Comparison of ENCODE assay signal across 8 cellular contexts in the genomic region with DNA sequence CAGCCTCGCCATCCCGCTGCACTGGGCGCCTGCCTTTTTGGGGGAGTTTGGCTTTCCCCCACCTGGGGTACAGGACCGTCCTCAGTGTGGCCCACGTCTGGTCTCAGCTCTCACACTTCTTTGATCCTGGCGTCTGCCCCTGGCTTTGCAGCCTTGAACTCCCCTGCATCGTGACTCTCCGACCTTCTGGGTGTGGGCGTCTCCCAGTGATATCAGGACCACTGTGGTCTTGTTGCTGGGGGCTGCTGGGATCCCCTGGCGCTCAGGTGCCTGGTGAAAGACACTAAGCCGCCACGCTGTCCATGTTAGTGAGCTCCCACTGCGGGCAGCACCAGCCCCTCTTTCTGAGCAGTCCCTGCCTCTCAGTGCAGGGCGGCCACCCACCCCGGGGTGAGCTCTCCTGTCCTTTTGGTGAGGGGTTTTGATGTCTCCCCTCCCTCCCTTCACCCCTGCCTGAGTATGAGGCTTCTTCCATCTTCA. TPM values are rescaled to one million over a fixed set of nuclear protein-coding genes. Genes with fewer than 3 reads are reported as not detected.
A peak's percentile ranks its signal among the peaks of the same experiment; 100 is the strongest.
DNase-seq lines count a peak whose midpoint lies in the region; ATAC-seq, FAIRE-seq and TF ChIP-seq lines count a peak whose summit lies in the region.

No MANE protein-coding gene starts in this region.

- CTCF ChIA-PET in GM12878 (lab: Yijun Ruan, JAX) = interaction anchor here (0.9 to 2.3 kb wide), 2 partner anchors 20 to 127 kb away, joined by 3 to 15 read pairs; a partner anchor contains a TSS

- H3K23ac ChIP-seq in mesendoderm (ENCODE audit: low read length) = peak overlapping the region; percentile 11

- H3K18ac ChIP-seq in mesendoderm (ENCODE audit: low read length) = no peak overlapping the region

- H3K79me1 ChIP-seq in mesendoderm (ENCODE audit: low read length) = peaks cover 36% of the 10 kb centered on the region

- SMC1A ChIA-PET in GM12878 (lab: Charles Lee; ENCODE audit: uncharacterized antibody, unreplicated experiment) = no interaction called here

- peaks cover 16% of the 10 kb centered on the region for H3K4me1 Mint-ChIP-seq in type B pancreatic cell (ENCODE audit: unreplicated experiment)

- H3K4ac ChIP-seq in mesendoderm (ENCODE audit: low read depth, low read length) = no peak overlapping the region

- peaks cover 5% of the 10 kb centered on the region for H3K27me3 Mint-ChIP-seq in type B pancreatic cell

- intact Hi-C loops in heart left ventricle (cut with DNase I) = no loop called here
- intact Hi-C loops in Right ventricle myocardium inferior (cut with DNase I) = no loop called here
- intact Hi-C loops in GM12878 (cut with micrococcal nuclease; ENCODE audit: unreplicated experiment) = no loop called here

- ATAC-seq in heart left ventricle (no peak), Right ventricle myocardium inferior (no peak), GM12878 (no peak), GM21619 (IDR thresholded peaks at IDR 0.05; ENCODE audit: unreplicated experiment) (no peak)

- DNase-seq in heart left ventricle = no peak
- DNase-seq in Right ventricle myocardium inferior (ENCODE audit: missing footprints) = no peak
- DNase-seq in GM12878 (ENCODE audit: low read depth, low spot score) = no peak
- peak; percentile 17 for DNase-seq in mesendoderm
- no peak for DNase-seq in type B pancreatic cell (ENCODE audit: extremely low spot score, unreplicated experiment)
- no peak for DNase-seq in GM03348 (ENCODE audit: low spot score)
- DNase-seq in DMS79 (lab: John Stamatoyannopoulos, UW) = no peak

- no peak for TF ChIP-seq RAD21 in GM12878 (IDR thresholded peaks at IDR 0.05; ENCODE audit: insufficient read depth, low read depth, low read length)

- peak overlapping the region; percentile 93 for H3K4me2 ChIP-seq in GM12878 (ENCODE audit: control insufficient read depth, insufficient read depth)
- peak overlapping the region; percentile 71 for H3K4me2 ChIP-seq in mesendoderm (ENCODE audit: low read length)

- no peak overlapping the region for H2BK15ac ChIP-seq in mesendoderm (replicated peaks; ENCODE audit: low read depth)

- no peak for TF ChIP-seq EP300 in GM12878 (IDR thresholded peaks at IDR 0.05; ENCODE audit: borderline replicate concordance in 1 of 2, control insufficient read depth in 1 of 2, low read depth in 2 of 2, low read length in 2 of 2)

- in situ Hi-C loops in GM12878 (cut with MboI) = loop anchor here (25.0 kb wide), 1 partner anchor 1523 kb away; a partner anchor contains a TSS

- H4K8ac ChIP-seq in mesendoderm (ENCODE audit: low read depth, low read length) = no peak overlapping the region

- H2BK5ac ChIP-seq in mesendoderm (ENCODE audit: low read length) = no peak overlapping the region

- no peaks in the 10 kb centered on the region for H3K9me3 Mint-ChIP-seq in type B pancreatic cell

- no peak overlapping the region for H2AFZ ChIP-seq in GM12878 (ENCODE audit: control insufficient read depth, low read depth, low read length)

- H3K27ac Mint-ChIP-seq in type B pancreatic cell = peak overlapping the region; percentile 95

- no peaks in the 10 kb centered on the region for H3K9me3 ChIP-seq in heart left ventricle
- H3K9me3 ChIP-seq in GM12878 (replicated peaks; ENCODE audit: control insufficient read depth, insufficient read depth, low read length) = no peaks in the 10 kb centered on the region

- H3K27me3 ChIP-seq in heart left ventricle = peaks cover 0 to 3% (median 0%) of the 10 kb centered on the region in 9 donors
- H3K27me3 ChIP-seq in GM12878 (replicated peaks in 1 of 2; ENCODE audit: control insufficient read depth in 2 of 2, insufficient read depth in 2 of 2, low read length in 1 of 2) = no peaks in the 10 kb centered on the region
- no peaks in the 10 kb centered on the region for H3K27me3 ChIP-seq in mesendoderm (ENCODE audit: insufficient read depth, low read length, poor library complexity)

- peaks cover 0 to 33% (median 20%) of the 10 kb centered on the region in 9 donors for H3K36me3 ChIP-seq in heart left ventricle
- H3K36me3 ChIP-seq in GM12878 (ENCODE audit: control insufficient read depth in 2 of 2, insufficient read depth in 2 of 2, low read length in 1 of 2) = peaks cover 11 to 20% of the 10 kb centered on the region in 2 experiments; a peak in 3 of 4 replicates
- peaks cover 4% of the 10 kb centered on the region for H3K36me3 ChIP-seq in mesendoderm (ENCODE audit: control insufficient read depth, insufficient read depth, low read length)

- H3K4me1 ChIP-seq in heart left ventricle (peaks cover 5 to 48% (median 36%) of the 10 kb centered on the region in 12 donors), GM12878 (ENCODE audit: control insufficient read depth, insufficient read depth, low read length) (peaks cover 19% of the 10 kb centered on the region), mesendoderm (ENCODE audit: control insufficient read depth, low read depth, low read length) (peaks cover 8% of the 10 kb centered on the region)

- H2AK5ac ChIP-seq in mesendoderm (ENCODE audit: low read length) = no peak overlapping the region

- H3K4me3 Mint-ChIP-seq in type B pancreatic cell = peak overlapping the region; percentile 92

- H3K9ac ChIP-seq in GM12878 (ENCODE audit: control insufficient read depth, insufficient read depth, low read length) (peak overlapping the region; percentile 95), mesendoderm (ENCODE audit: low read length) (peak overlapping the region; percentile 82)

- peaks cover 3% of the 10 kb centered on the region for H3K36me3 Mint-ChIP-seq in type B pancreatic cell

- H4K5ac ChIP-seq in mesendoderm (ENCODE audit: low read length) = no peak overlapping the region

- TF ChIP-seq CTCF in heart left ventricle (IDR thresholded peaks at IDR 0.05) = no peak
- no peak for TF ChIP-seq CTCF in GM12878 (IDR thresholded peaks at IDR 0.05 in 2 of 3, conservative IDR thresholded peaks at IDR 0.05 in 1 of 3; ENCODE audit: control insufficient read depth in 2 of 3, extremely low read depth in 1 of 3, insufficient read depth in 1 of 3, low read depth in 3 of 3, low read length in 3 of 3)
- TF ChIP-seq CTCF in type B pancreatic cell (conservative IDR thresholded peaks at IDR 0.05) = no peak

- RAD21 ChIA-PET in GM12878 (lab: Charles Lee; ENCODE audit: unreplicated experiment) = interaction anchor here (1.1 kb wide), 1 partner anchor 127 kb away, joined by 3 read pairs; no protein-coding TSS in a partner anchor

- H3K27ac ChIP-seq in heart left ventricle (peak overlapping the region in 7 of 12 donors; percentile 89 to 100 (median 97)), GM12878 (ENCODE audit: control insufficient read depth, insufficient read depth) (peak overlapping the region; percentile 24), mesendoderm (ENCODE audit: low read depth, low read length) (no peak overlapping the region)

- H3K4me3 ChIP-seq in heart left ventricle (peak overlapping the region; percentile 74 to 100 (median 96)), GM12878 (peak overlapping the region; percentile 91), mesendoderm (ENCODE audit: low read length) (peak overlapping the region; percentile 74)

- H3K56ac ChIP-seq in mesendoderm (ENCODE audit: low read length) = peak overlapping the region; percentile 94

- WGBS in heart left ventricle, 4 donors = 35 to 59% (median 45%) methylated on average over 11 to 15 of the region's 15 CpGs
- WGBS in GM12878 (ENCODE audit: insufficient coverage, insufficient replicate concordance, low lambda C conversion rate, missing lambda C conversion rate) = 15% methylated on average over 15 of the region's 15 CpGs
- no CpG with 5 or more reads among the region's 15 CpGs for WGBS in mesendoderm (ENCODE audit: extremely low coverage, insufficient coverage, low lambda C conversion rate)

- BruUV-seq in GM12878 (replicated peaks; lab: Mats Ljungman, UMichigan) = no TSS peak

- no peak overlapping the region for H2BK120ac ChIP-seq in mesendoderm (ENCODE audit: low read depth, low read length)

- H4K20me1 ChIP-seq in GM12878 (ENCODE audit: control insufficient read depth, insufficient read depth) = peaks cover 12% of the 10 kb centered on the region

- H3K79me2 ChIP-seq in GM12878 (ENCODE audit: control insufficient read depth, insufficient read depth, low read length) (peaks cover 40% of the 10 kb centered on the region), mesendoderm (ENCODE audit: control insufficient read depth, insufficient read depth, low read length) (peaks cover 45% of the 10 kb centered on the region)

- TF ChIP-seq POLR2A in heart left ventricle (IDR thresholded peaks at IDR 0.05) = no peak
- TF ChIP-seq POLR2A in GM12878 (IDR thresholded peaks at IDR 0.05; ENCODE audit: low read depth, low read length) = 0 out of 2 replicates have a peak, but pooled peaks have one; percentile 2

- POLR2A ChIA-PET in GM12878 (lab: Charles Lee) = interaction anchor here (2.7 to 3.5 kb wide), 2 partner anchors 20 to 50 kb away, joined by 30 to 36 read pairs; a partner anchor contains a TSS

- no peak for FAIRE-seq in GM12878 (lab: Jason Lieb, UNC)

RNA-seq across cellular contexts. Expression of a gene that starts 1.3 kb away (rescaled TPM):
- total RNA-seq in heart left ventricle = 10 to 100 TPM; 12.6 to 28.2 (median 18.5) TPM
- polyA plus RNA-seq in heart left ventricle = 10 to 100 TPM; 14.2 to 18.1 TPM
- total RNA-seq in Right ventricle myocardium inferior = 17.6 TPM
- total RNA-seq in GM12878 (2013; cell fraction: nucleolus; rRNA removed) = 24.5 and 25.4 TPM in 2 replicates
- 6.7 and 9.1 TPM in 2 replicates for total RNA-seq in GM12878 (2014; rRNA removed)
- 7.1 and 7.6 TPM in 2 replicates for total RNA-seq in GM12878 (2014; rRNA removed; fragmentation: Illumina TruSeq; extraction: Trizol)
- total RNA-seq in GM12878 (2021) = 44.9 and 55.6 TPM in 2 replicates
- 49.4 TPM for polyA plus RNA-seq in GM12878 (2011; ENCODE audit: low read depth)
- 5.8 and 5.9 TPM in 2 replicates for polyA plus RNA-seq in GM12878 (2011; rRNA removed)
- 9.1 and 13.5 TPM in 2 replicates for polyA plus RNA-seq in GM12878 (2011; cell fraction: cytosol; rRNA removed)
- polyA plus RNA-seq in GM12878 (2011; cell fraction: nucleus; rRNA removed) = 20.3 and 34.0 TPM in 2 replicates
- polyA plus RNA-seq in GM12878 (2012) = 33.4 and 40.2 TPM in 2 replicates
- polyA plus RNA-seq in GM12878 (2014; fragmentation: Illumina TruSeq; extraction: Trizol) = 33.3 and 45.1 TPM in 2 replicates
- polyA plus RNA-seq in GM12878 (2014; fragmentation: Nextera tagmentation; extraction: Ambion mirVana) = under 1 TPM; 0.14 to 0.62 TPM
- polyA plus RNA-seq in GM12878 (2014; rRNA removed) = 18.8 and 21.0 TPM in 2 replicates
- 10 to 100 TPM; 29.7 to 32.8 TPM for polyA plus RNA-seq in GM12878 (2016; fragmentation: Nextera tagmentation; extraction: Ambion mirVana)
- polyA minus RNA-seq in GM12878 (2011; rRNA and poly(A)+ RNA removed) = 9.3 and 11.5 TPM in 2 replicates
- polyA minus RNA-seq in GM12878 (2011; cell fraction: cytosol; rRNA and poly(A)+ RNA removed) = 15.4 and 20.8 TPM in 2 replicates
- polyA minus RNA-seq in GM12878 (2011; cell fraction: nucleus; rRNA and poly(A)+ RNA removed) = 5.7 and 10.1 TPM in 2 replicates
- 73.6 TPM for polyA plus RNA-seq in mesendoderm (2013, experiment 1 of 2)
- polyA plus RNA-seq in mesendoderm (2013, experiment 2 of 2) = 72.8 TPM
- 55.4 and 72.9 TPM in 2 replicates for total RNA-seq in type B pancreatic cell (ENCODE audit: low replicate concordance)

RNA-seq across cellular contexts. Expression of a gene that starts 20.7 kb away (rescaled TPM):
- total RNA-seq in heart left ventricle (1 to 10 TPM; 5.4 to 8.7 (median 6.8) TPM), Right ventricle myocardium inferior (6.6 TPM), GM12878 (2014; rRNA removed) (6.5 and 7.7 TPM in 2 replicates), GM12878 (2014; rRNA removed; fragmentation: Illumina TruSeq; extraction: Trizol) (6.0 and 6.4 TPM in 2 replicates), GM12878 (2021) (5.1 and 5.5 TPM in 2 replicates), type B pancreatic cell (ENCODE audit: low replicate concordance) (6.6 and 7.5 TPM in 2 replicates)
- polyA plus RNA-seq in heart left ventricle (10 to 100 TPM; 14.4 to 18.6 TPM), GM12878 (2011; rRNA removed) (2.4 and 3.0 TPM in 2 replicates), GM12878 (2014; fragmentation: Illumina TruSeq; extraction: Trizol) (1.1 and 5.3 TPM in 2 replicates), GM12878 (2014; fragmentation: Nextera tagmentation; extraction: Ambion mirVana) (1 to 10 TPM in 1 of 2 experiments, under 1 TPM in 1; 0.21 to 1.1 TPM), GM12878 (2014; rRNA removed) (7.0 and 7.8 TPM in 2 replicates), GM12878 (2016; fragmentation: Nextera tagmentation; extraction: Ambion mirVana) (10 to 100 TPM; 10.7 to 10.8 TPM)
- total RNA-seq in GM12878 (2013; cell fraction: nucleolus; rRNA removed) = 2.4 and 2.6 TPM in 2 replicates
- polyA plus RNA-seq in GM12878 (2011; ENCODE audit: low read depth) = 1.6 TPM
- 2.8 and 3.6 TPM in 2 replicates for polyA plus RNA-seq in GM12878 (2011; cell fraction: cytosol; rRNA removed)
- 2.9 and 4.3 TPM in 2 replicates for polyA plus RNA-seq in GM12878 (2011; cell fraction: nucleus; rRNA removed)
- 4.8 and 6.3 TPM in 2 replicates for polyA plus RNA-seq in GM12878 (2012)
- polyA minus RNA-seq in GM12878 (2011; rRNA and poly(A)+ RNA removed) = 0.29 and 0.93 TPM in 2 replicates
- 1.1 and 1.4 TPM in 2 replicates for polyA minus RNA-seq in GM12878 (2011; cell fraction: cytosol; rRNA and poly(A)+ RNA removed)
- polyA minus RNA-seq in GM12878 (2011; cell fraction: nucleus; rRNA and poly(A)+ RNA removed) = 0.73 and 1.5 TPM in 2 replicates
- 5.4 TPM for polyA plus RNA-seq in mesendoderm (2013, experiment 1 of 2)
- 5.2 TPM for polyA plus RNA-seq in mesendoderm (2013, experiment 2 of 2)

RNA-seq across cellular contexts. Expression of a gene that starts 23.3 kb away (rescaled TPM):
- total RNA-seq in heart left ventricle (10 to 100 TPM; 30.0 to 58.4 (median 37.8) TPM), Right ventricle myocardium inferior (39.5 TPM), GM12878 (2014; rRNA removed) (68.8 and 77.7 TPM in 2 replicates), GM12878 (2014; rRNA removed; fragmentation: Illumina TruSeq; extraction: Trizol) (51.9 and 58.4 TPM in 2 replicates), GM12878 (2021) (82.9 and 88.0 TPM in 2 replicates), type B pancreatic cell (ENCODE audit: low replicate concordance) (80.5 and 89.8 TPM in 2 replicates)
- polyA plus RNA-seq in heart left ventricle (10 to 100 TPM; 42.0 to 57.6 TPM), GM12878 (2011; rRNA removed) (33.1 and 43.4 TPM in 2 replicates), GM12878 (2014; fragmentation: Illumina TruSeq; extraction: Trizol) (55.5 and 66.4 TPM in 2 replicates), GM12878 (2014; fragmentation: Nextera tagmentation; extraction: Ambion mirVana) (1 to 10 TPM; 2.7 to 9.8 TPM), GM12878 (2014; rRNA removed) (73.1 and 90.9 TPM in 2 replicates), GM12878 (2016; fragmentation: Nextera tagmentation; extraction: Ambion mirVana) (100 to 1,000 TPM; 153 to 170 TPM)
- 36.4 and 39.3 TPM in 2 replicates for total RNA-seq in GM12878 (2013; cell fraction: nucleolus; rRNA removed)
- 56.0 TPM for polyA plus RNA-seq in GM12878 (2011; ENCODE audit: low read depth)
- 65.8 and 85.0 TPM in 2 replicates for polyA plus RNA-seq in GM12878 (2011; cell fraction: cytosol; rRNA removed)
- polyA plus RNA-seq in GM12878 (2011; cell fraction: nucleus; rRNA removed) = 97.5 and 110 TPM in 2 replicates
- 60.1 and 79.8 TPM in 2 replicates for polyA plus RNA-seq in GM12878 (2012)
- polyA minus RNA-seq in GM12878 (2011; rRNA and poly(A)+ RNA removed) = 29.0 and 36.3 TPM in 2 replicates
- polyA minus RNA-seq in GM12878 (2011; cell fraction: cytosol; rRNA and poly(A)+ RNA removed) = 14.8 and 20.7 TPM in 2 replicates
- 15.2 and 30.9 TPM in 2 replicates for polyA minus RNA-seq in GM12878 (2011; cell fraction: nucleus; rRNA and poly(A)+ RNA removed)
- 85.5 TPM for polyA plus RNA-seq in mesendoderm (2013, experiment 1 of 2)
- polyA plus RNA-seq in mesendoderm (2013, experiment 2 of 2) = 87.1 TPM

RNA-seq across cellular contexts. Expression of a gene that starts 23.4 kb away (rescaled TPM):
- total RNA-seq in heart left ventricle (10 to 100 TPM in 8 of 9 donors, 1 to 10 TPM in 1; 9.6 to 23.1 (median 12.5) TPM), Right ventricle myocardium inferior (13.4 TPM), GM12878 (2014; rRNA removed) (27.9 and 35.2 TPM in 2 replicates), GM12878 (2014; rRNA removed; fragmentation: Illumina TruSeq; extraction: Trizol) (22.8 and 23.2 TPM in 2 replicates), GM12878 (2021) (31.4 and 34.5 TPM in 2 replicates), type B pancreatic cell (ENCODE audit: low replicate concordance) (14.1 and 17.0 TPM in 2 replicates)
- polyA plus RNA-seq in heart left ventricle (10 to 100 TPM; 26.0 to 26.5 TPM), GM12878 (2011; rRNA removed) (10.4 and 16.8 TPM in 2 replicates), GM12878 (2014; fragmentation: Illumina TruSeq; extraction: Trizol) (2.4 and 11.3 TPM in 2 replicates), GM12878 (2014; fragmentation: Nextera tagmentation; extraction: Ambion mirVana) (10 to 100 TPM in 1 of 2 experiments, 1 to 10 TPM in 1; 1.7 to 10.9 TPM), GM12878 (2014; rRNA removed) (36.1 and 40.6 TPM in 2 replicates), GM12878 (2016; fragmentation: Nextera tagmentation; extraction: Ambion mirVana) (10 to 100 TPM; 37.3 to 40.2 TPM)
- total RNA-seq in GM12878 (2013; cell fraction: nucleolus; rRNA removed) = 1.9 and 2.1 TPM in 2 replicates
- 9.3 TPM for polyA plus RNA-seq in GM12878 (2011; ENCODE audit: low read depth)
- polyA plus RNA-seq in GM12878 (2011; cell fraction: cytosol; rRNA removed) = 27.2 and 36.2 TPM in 2 replicates
- polyA plus RNA-seq in GM12878 (2011; cell fraction: nucleus; rRNA removed) = 16.0 and 22.5 TPM in 2 replicates
- 26.7 and 35.9 TPM in 2 replicates for polyA plus RNA-seq in GM12878 (2012)
- polyA minus RNA-seq in GM12878 (2011; rRNA and poly(A)+ RNA removed) = 5.1 and 9.5 TPM in 2 replicates
- polyA minus RNA-seq in GM12878 (2011; cell fraction: cytosol; rRNA and poly(A)+ RNA removed) = 3.3 and 5.4 TPM in 2 replicates
- polyA minus RNA-seq in GM12878 (2011; cell fraction: nucleus; rRNA and poly(A)+ RNA removed) = 2.4 and 3.4 TPM in 2 replicates
- 11.1 TPM for polyA plus RNA-seq in mesendoderm (2013, experiment 1 of 2)
- 10.4 TPM for polyA plus RNA-seq in mesendoderm (2013, experiment 2 of 2)

RNA-seq across cellular contexts. Expression of a gene that starts 34.1 kb away (rescaled TPM):
- total RNA-seq in heart left ventricle (1 to 10 TPM in 7 of 9 donors, under 1 TPM in 1, not detected in 1; 0.58 to 4.5 (median 2.1) TPM), Right ventricle myocardium inferior (0.97 TPM), GM12878 (2014; rRNA removed) (0.05 TPM in 1 of 2 replicates, not detected in the other), GM12878 (2014; rRNA removed; fragmentation: Illumina TruSeq; extraction: Trizol) (not detected in 2 replicates), GM12878 (2021) (0.27 and 0.33 TPM in 2 replicates), type B pancreatic cell (ENCODE audit: low replicate concordance) (24.2 and 42.1 TPM in 2 replicates)
- polyA plus RNA-seq in heart left ventricle (1 to 10 TPM; 1.2 to 3.6 TPM), GM12878 (2011; rRNA removed) (not detected in 2 replicates), GM12878 (2014; fragmentation: Illumina TruSeq; extraction: Trizol) (not detected in 2 replicates), GM12878 (2014; fragmentation: Nextera tagmentation; extraction: Ambion mirVana) (not detected), GM12878 (2014; rRNA removed) (not detected in 2 replicates), GM12878 (2016; fragmentation: Nextera tagmentation; extraction: Ambion mirVana) (under 1 TPM; 0.74 to 0.83 TPM)
- 1.3 and 2.7 TPM in 2 replicates for total RNA-seq in GM12878 (2013; cell fraction: nucleolus; rRNA removed)
- polyA plus RNA-seq in GM12878 (2011; ENCODE audit: low read depth) = not detected
- 0.12 and 0.15 TPM in 2 replicates for polyA plus RNA-seq in GM12878 (2011; cell fraction: cytosol; rRNA removed)
- 0.09 TPM in 2 replicates for polyA plus RNA-seq in GM12878 (2011; cell fraction: nucleus; rRNA removed)
- 0.57 and 1.0 TPM in 2 replicates for polyA plus RNA-seq in GM12878 (2012)
- polyA minus RNA-seq in GM12878 (2011; rRNA and poly(A)+ RNA removed) = not detected in 2 replicates
- not detected in 2 replicates for polyA minus RNA-seq in GM12878 (2011; cell fraction: cytosol; rRNA and poly(A)+ RNA removed)
- polyA minus RNA-seq in GM12878 (2011; cell fraction: nucleus; rRNA and poly(A)+ RNA removed) = not detected in 2 replicates
- polyA plus RNA-seq in mesendoderm (2013, experiment 1 of 2) = 1.1 TPM
- 2.1 TPM for polyA plus RNA-seq in mesendoderm (2013, experiment 2 of 2)
